Comparison of ENCODE assay signal across 14 cellular contexts in genomic region chr4:15455290-15455689, GRCh38. TPM values are rescaled to one million over a fixed set of nuclear protein-coding genes. Genes with fewer than 3 reads are reported as not detected.
DNase-seq lines count a peak whose midpoint lies in the region; ATAC-seq and TF ChIP-seq lines count a peak whose summit lies in the region.
"Had no signal": no experiment of that assay in that cellular context is flagged by ENCODE, and none has a peak within 500 bp of the region (broad histone marks: within the 10 kb centered on the region; RNA-seq: fewer than 3 reads in every experiment).

No MANE protein-coding gene starts in this region.

- no peak overlapping the region for H3K4me3 Mint-ChIP-seq in GM23338
- no peak overlapping the region for H3K4me3 Mint-ChIP-seq in stimulated activated naive B cell treated with anti-CD40 and anti-IgM and Interleukin-4, amounts not matched to agents 10 μg/mL and 1 μg/mL and 100 μg/mL, for 72 hours

- H4K20me1 ChIP-seq in GM23338 (replicated peaks; ENCODE audit: insufficient read depth): no peaks in the 10 kb centered on the region

- H3K27ac Mint-ChIP-seq in GM23338: no peak overlapping the region
- H3K27ac Mint-ChIP-seq in stimulated activated naive B cell treated with anti-CD40 and anti-IgM and Interleukin-4, amounts not matched to agents 10 μg/mL and 1 μg/mL and 100 μg/mL, for 72 hours: no peak overlapping the region

- no peaks in the 10 kb centered on the region for H3K4me1 ChIP-seq in mucosa of descending colon (ENCODE audit: low read depth)
- H3K4me1 ChIP-seq in aorta (ENCODE audit: control insufficient read depth in 1 of 2, insufficient read depth in 2 of 2, low read length in 2 of 2): peaks cover 13 to 24% of the 10 kb centered on the region in 2 donors
- H3K4me1 ChIP-seq in GM23338 (ENCODE audit: insufficient read depth): no peaks in the 10 kb centered on the region

- H3K9me3 Mint-ChIP-seq in GM23338: no peaks in the 10 kb centered on the region
- H3K9me3 Mint-ChIP-seq in stimulated activated naive B cell treated with anti-CD40 and anti-IgM and Interleukin-4, amounts not matched to agents 10 μg/mL and 1 μg/mL and 100 μg/mL, for 72 hours: no peaks in the 10 kb centered on the region

- H3K36me3 ChIP-seq in mucosa of descending colon (ENCODE audit: low read depth) (no peaks in the 10 kb centered on the region), aorta (ENCODE audit: control insufficient read depth in 1 of 2, insufficient read depth in 2 of 2, low read length in 1 of 2) (no peaks in the 10 kb centered on the region), GM23338 (ENCODE audit: insufficient read depth) (no peaks in the 10 kb centered on the region)

- H3K27me3 Mint-ChIP-seq in GM23338 (ENCODE audit: insufficient read depth, low read depth, poor library complexity): no peaks in the 10 kb centered on the region
- H3K27me3 Mint-ChIP-seq in stimulated activated naive B cell treated with anti-CD40 and anti-IgM and Interleukin-4, amounts not matched to agents 10 μg/mL and 1 μg/mL and 100 μg/mL, for 72 hours: no peaks in the 10 kb centered on the region

- H3K9me3 ChIP-seq in mucosa of descending colon: no peaks in the 10 kb centered on the region
- H3K9me3 ChIP-seq in aorta (ENCODE audit: control insufficient read depth, low read length): no peaks in the 10 kb centered on the region

- no peaks in the 10 kb centered on the region for H3K36me3 Mint-ChIP-seq in GM23338 (ENCODE audit: low read depth)
- H3K36me3 Mint-ChIP-seq in stimulated activated naive B cell treated with anti-CD40 and anti-IgM and Interleukin-4, amounts not matched to agents 10 μg/mL and 1 μg/mL and 100 μg/mL, for 72 hours: no peaks in the 10 kb centered on the region

- no peaks in the 10 kb centered on the region for H3K9me2 ChIP-seq in GM23338 (ENCODE audit: insufficient read depth)

- intact Hi-C loops in mucosa of descending colon (cut with DNase I, micrococcal nuclease) (loop anchor here (5.0 kb wide), 1 partner anchor 218 kb away; no protein-coding TSS in a partner anchor), aorta (cut with DNase I) (loop anchor here (5.0 to 10.0 kb wide), 5 partner anchors 53 to 453 kb away; partner anchors contain the start of gene CPEB2 (in 1 of the 2))

- H3K27me3 ChIP-seq in aorta (ENCODE audit: control insufficient read depth in 1 of 2, insufficient read depth in 2 of 2, low read length in 1 of 2) (no peaks in the 10 kb centered on the region), GM23338 (ENCODE audit: insufficient read depth) (no peaks in the 10 kb centered on the region)

- H2AFZ ChIP-seq in GM23338: no peak overlapping the region

- no peak overlapping the region for H3K4me3 ChIP-seq in mucosa of descending colon
- H3K4me3 ChIP-seq in aorta (ENCODE audit: low read length in 2 of 2): no peak overlapping the region
- H3K4me3 ChIP-seq in GM23338: no peak overlapping the region

- H3K27ac ChIP-seq in aorta (ENCODE audit: low read depth in 1 of 2, low read length in 2 of 2) (peak overlapping the region in 1 of 2 donors; percentile 21), GM23338 (ENCODE audit: low read depth) (no peak overlapping the region)

- no peaks in the 10 kb centered on the region for H3K79me2 ChIP-seq in GM23338 (replicated peaks; ENCODE audit: insufficient read depth)

- H3K4me1 Mint-ChIP-seq in GM23338: no peaks in the 10 kb centered on the region; the same call in 2 of the 3 replicates
- H3K4me1 Mint-ChIP-seq in stimulated activated naive B cell treated with anti-CD40 and anti-IgM and Interleukin-4, amounts not matched to agents 10 μg/mL and 1 μg/mL and 100 μg/mL, for 72 hours: peaks cover 10 to 30% of the 10 kb centered on the region in 2 donors

- ATAC-seq in mucosa of descending colon: peak; percentile 34
- peak; percentile 83 for ATAC-seq in aorta (ENCODE audit: low FRiP score)
- ATAC-seq in GM23338: no peak
- no peak for ATAC-seq in stimulated activated naive B cell treated with anti-CD40 and anti-IgM and Interleukin-4, amounts not matched to agents 10 μg/mL and 1 μg/mL and 100 μg/mL, for 72 hours (replicated peaks)
- no peak for ATAC-seq in GM21526 (IDR thresholded peaks at IDR 0.05; ENCODE audit: low FRiP score, unreplicated experiment)

- DNase-seq in SIG-M5 treated with dmso at 0.1 percent for 504 hours (lab: John Stamatoyannopoulos, UW; ENCODE audit: unreplicated experiment) (peak; percentile 31), SIG-M5 (lab: John Stamatoyannopoulos, UW) (no peak), fibroblast of gingiva (ENCODE audit: low read depth) (peak; percentile 94), mucosa of descending colon (peak in 1 of 3 donors; percentile 15), aorta (peak in 1 of 2 donors; percentile 51), GM23338 (ENCODE audit: low spot score) (no peak)
- no peak for DNase-seq in stimulated activated naive B cell treated with anti-CD40 and anti-IgM and Interleukin-4, amounts not matched to agents 10 μg/mL and 1 μg/mL and 100 μg/mL, for 72 hours
- DNase-seq: 8988T, amygdala, DND-41, MM.1S, NCI-H524 had no signal

- no peak overlapping the region for H3K4me2 ChIP-seq in GM23338

- TF ChIP-seq CTCF in mucosa of descending colon (IDR thresholded peaks at IDR 0.05) (no peak), GM23338 (conservative IDR thresholded peaks at IDR 0.05; ENCODE audit: low read depth in 2 of 2) (no peak)

- no peaks in the 10 kb centered on the region for H3F3A ChIP-seq in GM23338 (replicated peaks; ENCODE audit: low read depth)

- WGBS in aorta, 2 donors: 42 to 47% methylated on average over 3 of the region's 3 CpGs

TF ChIP-seq in GM23338, 12 proteins besides CTCF, POLR2A, EP300 and RAD21 (continues in another document):
- TF ChIP-seq ETS1 (IDR thresholded peaks at IDR 0.05) (no peak), POLR2AphosphoS5 (IDR thresholded peaks at IDR 0.05; ENCODE audit: low read depth) (no peak), EZH2phosphoT487 (IDR thresholded peaks at IDR 0.05; ENCODE audit: unreplicated experiment) (no peak)

RNA-seq across cellular contexts. Expression of gene CC2D2A, which starts 14.4 kb away (rescaled TPM):
- total RNA-seq in mucosa of descending colon (10 to 100 TPM in 1 of 3 donors, 1 to 10 TPM in 2; 6.3 to 39.1 (median 7.6) TPM), aorta (10 to 100 TPM; 26.4 to 37.1 TPM)
- polyA plus RNA-seq in aorta (10 to 100 TPM; 37.5 to 41.9 TPM), GM23338 (2016; fragmentation: Nextera tagmentation; extraction: Ambion mirVana) (11.1 and 13.9 TPM in 2 replicates)
- total RNA-seq in GM23338 (2014; rRNA removed; shearing (Covaris generic)): 9.4 and 15.8 TPM in 2 replicates

RNA-seq across cellular contexts. Expression of gene C1QTNF7, which starts 27.5 kb away (rescaled TPM):
- total RNA-seq in mucosa of descending colon (10 to 100 TPM in 1 of 3 donors, 1 to 10 TPM in 2; 1.3 to 13.0 (median 1.5) TPM), aorta (10 to 100 TPM; 12.5 to 15.5 TPM)
- polyA plus RNA-seq in aorta (10 to 100 TPM in 1 of 2 donors, 1 to 10 TPM in 1; 9.5 to 14.9 TPM), GM23338 (2016; fragmentation: Nextera tagmentation; extraction: Ambion mirVana) (not detected in 2 replicates)
- total RNA-seq in GM23338 (2014; rRNA removed; shearing (Covaris generic)): not detected in 2 replicates
- polyA plus RNA-seq: neural cell had no signal

Comparison
In these comparisons a context has a peak if more than half of its experiments do, and no peak if none do; other contexts are left out.
1. DNase-seq: peak in SIG-M5 treated with dmso at 0.1 percent for 504 hours (single experiment) and fibroblast of gingiva (single experiment); none in SIG-M5 (single experiment), GM23338 (single experiment) and stimulated activated naive B cell treated with anti-CD40 and anti-IgM and Interleukin-4, amounts not matched to agents 10 μg/mL and 1 μg/mL and 100 μg/mL, for 72 hours (single experiment).
2. ATAC-seq: peak in mucosa of descending colon (single experiment) and aorta (single experiment); none in GM23338 (single experiment), stimulated activated naive B cell treated with anti-CD40 and anti-IgM and Interleukin-4, amounts not matched to agents 10 μg/mL and 1 μg/mL and 100 μg/mL, for 72 hours (0 of 2) and GM21526 (single experiment).